Comparison of ENCODE assay signal across 30 cellular contexts in genomic region chr15:71449956-71450355, GRCh38.
"Had no signal": no experiment of that assay in that cellular context is flagged by ENCODE, and none has a peak within 500 bp of the region (broad histone marks: within the 10 kb centered on the region; RNA-seq: fewer than 3 reads in every experiment).

No MANE protein-coding gene starts in this region.

- H3K4me1 ChIP-seq: ascending aorta had no signal

- DNase-seq: activated CD4-positive, alpha-beta T cell treated with anti-CD3 and anti-CD28 coated beads, Interleukin-2, amount 10 ng/mL, durations not matched to agents 24 days and 14 days; activated CD4-positive, alpha-beta T cell treated with anti-CD3 and anti-CD28 coated beads, Interleukin-2, amount 50 U/mL, for 4 hours; activated CD8-positive, alpha-beta T cell treated with anti-CD3 and anti-CD28 coated beads for 36 hours; activated gamma-delta T cell; activated naive CD4-positive, alpha-beta T cell treated with Interleukin-2 at 50 U/mL for 16 hours; activated naive CD8-positive, alpha-beta T cell treated with anti-CD3 and anti-CD28 coated beads, Interleukin-2, amount 10 ng/mL, durations not matched to agents 7 days and 5 days; activated T-cell treated with anti-CD3 and anti-CD28 coated beads, Interleukin-2, amount 50 U/mL, for 24 hours; amygdala; NCI-H1092 treated with DMSO at 0.1 percent for 48 hours; NCI-H1417; NCI-H146; NCI-H187; NCI-H2029 treated with DMSO at 0.1 percent for 48 hours; NCI-H2107; NCI-H2171; NCI-H510A; NCI-H526; NCI-H748 treated with DMSO at 0.1 percent for 48 hours; PC-9; SHP77; SJCRH30; SW 1271; T-helper 1 cell; T-helper 2 cell; T1000 had no signal

- H2AFZ ChIP-seq: PC-9 had no signal

- H3K27ac ChIP-seq: ascending aorta, cardiac muscle cell, PC-9, RWPE1, SJCRH30, SK-N-MC had no signal

- H3K27me3 ChIP-seq: ascending aorta, cardiac muscle cell, SJCRH30 had no signal

- H3K36me3 ChIP-seq: ascending aorta, cardiac muscle cell, SJCRH30 had no signal

- H3K9me3 ChIP-seq: ascending aorta, SJCRH30 had no signal

- ATAC-seq: activated CD8-positive, alpha-beta T cell treated with anti-CD3 and anti-CD28 coated beads for 36 hours; K562 had no signal

- H3K4me3 ChIP-seq: ascending aorta, cardiac muscle cell, K562, PC-9, SJCRH30, SK-N-MC had no signal

- H3K4me2 ChIP-seq: PC-9 had no signal
